ENCODE assay signal across 10 cellular contexts in the genomic region with DNA sequence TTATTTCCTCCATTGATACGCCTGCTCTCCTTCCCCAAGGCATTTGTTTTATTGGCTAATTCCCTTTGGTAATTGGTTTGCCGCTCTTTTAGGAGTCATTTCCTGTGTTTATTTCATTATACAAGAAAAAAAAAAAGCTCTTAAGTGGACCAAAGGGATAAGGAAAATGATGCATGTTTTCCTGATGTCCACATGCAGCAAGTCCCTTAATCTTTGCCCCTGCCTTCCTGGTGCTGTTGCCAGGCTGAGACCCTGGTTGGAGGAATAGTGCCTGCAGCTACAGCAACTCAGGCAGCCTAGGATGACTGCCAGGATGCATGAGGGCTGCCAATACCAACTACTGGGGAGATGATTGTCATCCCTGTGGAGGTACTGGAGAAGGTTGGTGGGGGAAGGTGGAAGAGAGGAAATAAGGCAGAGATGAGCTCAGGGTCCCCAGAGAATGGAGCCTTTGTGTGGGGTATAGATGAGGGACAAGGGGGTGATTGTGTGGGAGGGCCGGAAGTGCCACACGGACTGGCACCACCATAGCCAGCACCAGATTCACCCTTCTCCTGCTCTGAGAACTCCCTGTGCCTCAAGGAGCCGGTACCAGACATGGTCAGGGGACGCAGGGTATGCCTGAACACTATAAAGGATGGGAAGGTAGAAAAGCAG. TPM values are rescaled to one million over a fixed set of nuclear protein-coding genes. Genes with fewer than 3 reads are reported as not detected.
DNase-seq lines count a peak whose midpoint lies in the region; ATAC-seq and TF ChIP-seq lines count a peak whose summit lies in the region.
"Had no signal": no experiment of that assay in that cellular context is flagged by ENCODE, and none has a peak within 500 bp of the region (broad histone marks: within the 10 kb centered on the region; RNA-seq: fewer than 3 reads in every experiment).

No MANE protein-coding gene starts in this region.

- CTCF ChIA-PET in SK-N-SH (lab: Yijun Ruan, JAX) = interaction anchor here (1.2 to 3.1 kb wide), 6 partner anchors 10 to 131 kb away, joined by 3 to 46 read pairs (median 8); a partner anchor contains a TSS

- WGBS in SK-N-SH (ENCODE audit: low lambda C conversion rate) = 67% methylated on average over 6 of the region's 6 CpGs

- H3K4me3 ChIP-seq in SK-N-SH (ENCODE audit: low read depth in 2 of 2, low read length in 1 of 2) (no peak overlapping the region), fibroblast of mammary gland (ENCODE audit: control insufficient read depth, low read depth, low read length) (no peak overlapping the region), osteoblast (ENCODE audit: insufficient read depth, low read length) (no peak overlapping the region)
- H3K4me3 ChIP-seq: SJSA1 had no signal

- H3F3A ChIP-seq in SK-N-SH (replicated peaks; ENCODE audit: insufficient read depth) = peaks cover 16% of the 10 kb centered on the region

- TF ChIP-seq RAD21 in SK-N-SH (IDR thresholded peaks at IDR 0.05; ENCODE audit: low read length) = no peak

- peak in 1 of 2 experiments; percentile 74; a peak in 1 of 4 replicates for TF ChIP-seq EP300 in SK-N-SH (IDR thresholded peaks at IDR 0.05; ENCODE audit: borderline replicate concordance in 1 of 2, low read depth in 1 of 2, low read length in 1 of 2)

- H2AFZ ChIP-seq in SK-N-SH (ENCODE audit: low read depth) = no peak overlapping the region
- no peak overlapping the region for H2AFZ ChIP-seq in osteoblast (ENCODE audit: low read length)

- H4K20me1 ChIP-seq in SK-N-SH (ENCODE audit: insufficient read depth) (no peaks in the 10 kb centered on the region), osteoblast (ENCODE audit: insufficient read depth, low read length) (no peaks in the 10 kb centered on the region)

- no peaks in the 10 kb centered on the region for H3K9me2 ChIP-seq in SK-N-SH

- H3K4me1 ChIP-seq in SK-N-SH (ENCODE audit: control insufficient read depth in 1 of 2, insufficient read depth in 2 of 2, low read depth in 1 of 2, low read length in 1 of 2) (peaks cover 5 to 21% of the 10 kb centered on the region in 2 experiments; a peak in 2 of 4 replicates), osteoblast (ENCODE audit: insufficient read depth, low read length) (peaks cover 16% of the 10 kb centered on the region)

- H3K36me3 ChIP-seq in SK-N-SH (replicated peaks in 1 of 2; ENCODE audit: control insufficient read depth in 1 of 2, insufficient read depth in 2 of 2, low read length in 1 of 2) (peaks cover 0 to 23% of the 10 kb centered on the region in 2 experiments), osteoblast (ENCODE audit: insufficient read depth, low read length) (peaks cover 12% of the 10 kb centered on the region)

- no peak overlapping the region for H3K9ac ChIP-seq in SK-N-SH

- H3K4me2 ChIP-seq in SK-N-SH (no peak overlapping the region), osteoblast (ENCODE audit: insufficient read depth, low read length) (no peak overlapping the region)

- POLR2A ChIA-PET in SK-N-SH (lab: Yijun Ruan, JAX) = interaction anchor here (0.7 to 1.3 kb wide), 5 partner anchors 8 to 38 kb away, joined by 3 to 5 read pairs (median 4); a partner anchor contains a TSS

- H3K27me3 ChIP-seq in SK-N-SH (ENCODE audit: insufficient read depth) (no peaks in the 10 kb centered on the region), osteoblast (ENCODE audit: insufficient read depth, low read length) (no peaks in the 10 kb centered on the region)
- H3K27me3 ChIP-seq: SJSA1 had no signal

- ATAC-seq in HG03196 (IDR thresholded peaks at IDR 0.05; ENCODE audit: unreplicated experiment) = no peak

- H3K79me2 ChIP-seq in SK-N-SH (ENCODE audit: insufficient read depth) = peaks cover 6% of the 10 kb centered on the region; the same call in 1 of the 2 replicates
- H3K79me2 ChIP-seq in osteoblast (ENCODE audit: insufficient read depth, low read length) = no peaks in the 10 kb centered on the region

- no peak for TF ChIP-seq CTCF in SK-N-SH (IDR thresholded peaks at IDR 0.05)
- no peak for TF ChIP-seq CTCF in fibroblast of mammary gland (conservative IDR thresholded peaks at IDR 0.05; ENCODE audit: control insufficient read depth, insufficient read depth, low read depth, low read length)
- no peak for TF ChIP-seq CTCF in osteoblast (IDR thresholded peaks at IDR 0.05; ENCODE audit: extremely low read depth, low read depth, low read length)

- DNase-seq in ELR (ENCODE audit: low read depth) (peak; percentile 78), SK-N-SH (peak; percentile 82), fibroblast of mammary gland (ENCODE audit: low read depth) (peak; percentile 67), osteoblast (ENCODE audit: insufficient read length, low spot score, missing footprints) (peak; percentile 87), SK-N-DZ (ENCODE audit: low spot score) (no peak)
- DNase-seq in stimulated activated CD4-positive, alpha-beta T cell treated with anti-CD3 and anti-CD28 coated beads, Interleukin-2, amount 100 ng/mL, for 48 hours = no peak
- DNase-seq: activated T-cell treated with anti-CD3 and anti-CD28 coated beads, Interleukin-2, amount 50 U/mL, for 72 hours; NCI-H2029 had no signal

- H3K27ac ChIP-seq in SK-N-SH (ENCODE audit: low read depth in 2 of 2, low read length in 1 of 2) = peak overlapping the region in 1 of 2 experiments; percentile 88; a peak in 2 of 4 replicates
- H3K27ac ChIP-seq in osteoblast (ENCODE audit: low read depth, low read length) = no peak overlapping the region
- H3K27ac ChIP-seq: SJSA1 had no signal

- H3K9me3 ChIP-seq in SK-N-SH = no peaks in the 10 kb centered on the region
- H3K9me3 ChIP-seq in osteoblast (ENCODE audit: low read depth, low read length) = no peaks in the 10 kb centered on the region
- H3K9me3 ChIP-seq: SJSA1 had no signal

TF ChIP-seq in SK-N-SH, 30 proteins besides CTCF, POLR2A, EP300 and RAD21:
- TF ChIP-seq MXI1 (IDR thresholded peaks at IDR 0.05; ENCODE audit: low read depth, low read length) (peak; percentile 53; the same call in 1 of the 2 replicates), RCOR1 (IDR thresholded peaks at IDR 0.05; ENCODE audit: low read length) (0 out of 2 replicates have a peak, but pooled peaks have one; percentile 26), FOXJ3 (CRISPR knock-in tag; IDR thresholded peaks at IDR 0.05) (0 out of 2 replicates have a peak, but pooled peaks have one; percentile 39), MEF2A (IDR thresholded peaks at IDR 0.05; ENCODE audit: borderline replicate concordance, low read depth) (no peak), RFX5 (IDR thresholded peaks at IDR 0.05; ENCODE audit: low read length) (0 out of 2 replicates have a peak, but pooled peaks have one; percentile 31)
- TF ChIP-seq, protein P1, sequence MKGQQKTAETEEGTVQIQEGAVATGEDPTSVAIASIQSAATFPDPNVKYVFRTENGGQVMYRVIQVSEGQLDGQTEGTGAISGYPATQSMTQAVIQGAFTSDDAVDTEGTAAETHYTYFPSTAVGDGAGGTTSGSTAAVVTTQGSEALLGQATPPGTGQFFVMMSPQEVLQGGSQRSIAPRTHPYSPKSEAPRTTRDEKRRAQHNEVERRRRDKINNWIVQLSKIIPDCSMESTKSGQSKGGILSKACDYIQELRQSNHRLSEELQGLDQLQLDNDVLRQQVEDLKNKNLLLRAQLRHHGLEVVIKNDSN (IDR thresholded peaks at IDR 0.05; ENCODE audit: borderline replicate concordance, low read depth) = no peak

RNA-seq across cellular contexts. Expression of a gene that starts 6.1 kb away (rescaled TPM):
- polyA plus RNA-seq in SK-N-SH (2012; rRNA removed) = 2.7 and 2.8 TPM in 2 replicates
- 2.9 and 4.0 TPM in 2 replicates for polyA plus RNA-seq in SK-N-SH (2012; cell fraction: cytosol; rRNA removed)
- polyA plus RNA-seq in SK-N-SH (2012; cell fraction: nucleus; rRNA removed) = 5.9 and 8.3 TPM in 2 replicates
- total RNA-seq in osteoblast = 9.7 and 11.6 TPM in 2 replicates
- polyA plus RNA-seq in SK-N-DZ (2014; cell fraction: cytosol; rRNA removed) = 11.9 and 13.8 TPM in 2 replicates
- 12.8 and 20.9 TPM in 2 replicates for polyA plus RNA-seq in SK-N-DZ (2014; cell fraction: nucleus; rRNA removed)

RNA-seq across cellular contexts. Expression of a gene that starts 17.6 kb away (rescaled TPM):
- 27.3 and 29.6 TPM in 2 replicates for polyA plus RNA-seq in SK-N-SH (2012; rRNA removed)
- polyA plus RNA-seq in SK-N-SH (2012; cell fraction: cytosol; rRNA removed) = 6.6 and 11.3 TPM in 2 replicates
- 151 and 153 TPM in 2 replicates for polyA plus RNA-seq in SK-N-SH (2012; cell fraction: nucleus; rRNA removed)
- total RNA-seq in osteoblast = 26.8 and 27.5 TPM in 2 replicates
- polyA plus RNA-seq in SK-N-DZ (2014; cell fraction: cytosol; rRNA removed) = 17.6 and 24.2 TPM in 2 replicates
- polyA plus RNA-seq in SK-N-DZ (2014; cell fraction: nucleus; rRNA removed) = 256 and 294 TPM in 2 replicates

RNA-seq across cellular contexts. Expression of a gene that starts 29.5 kb away (rescaled TPM):
- 25.5 and 26.2 TPM in 2 replicates for polyA plus RNA-seq in SK-N-SH (2012; rRNA removed)
- polyA plus RNA-seq in SK-N-SH (2012; cell fraction: cytosol; rRNA removed) = 8.8 and 11.5 TPM in 2 replicates
- 86.4 and 89.5 TPM in 2 replicates for polyA plus RNA-seq in SK-N-SH (2012; cell fraction: nucleus; rRNA removed)
- total RNA-seq in osteoblast = 4.7 and 6.8 TPM in 2 replicates
- polyA plus RNA-seq in SK-N-DZ (2014; cell fraction: cytosol; rRNA removed) = 16.4 and 20.1 TPM in 2 replicates
- polyA plus RNA-seq in SK-N-DZ (2014; cell fraction: nucleus; rRNA removed) = 31.1 and 37.9 TPM in 2 replicates

RNA-seq across cellular contexts. Expression of a gene that starts 34.4 kb away (rescaled TPM):
- 89.6 and 113 TPM in 2 replicates for polyA plus RNA-seq in SK-N-SH (2012; rRNA removed)
- 67.8 and 93.4 TPM in 2 replicates for polyA plus RNA-seq in SK-N-SH (2012; cell fraction: cytosol; rRNA removed)
- polyA plus RNA-seq in SK-N-SH (2012; cell fraction: nucleus; rRNA removed) = 41.8 and 53.1 TPM in 2 replicates
- total RNA-seq in osteoblast = 96.3 and 99.0 TPM in 2 replicates
- 160 and 175 TPM in 2 replicates for polyA plus RNA-seq in SK-N-DZ (2014; cell fraction: cytosol; rRNA removed)
- 91.7 and 108 TPM in 2 replicates for polyA plus RNA-seq in SK-N-DZ (2014; cell fraction: nucleus; rRNA removed)

RNA-seq across cellular contexts. Expression of a gene that starts 38.8 kb away (rescaled TPM):
- polyA plus RNA-seq in SK-N-SH (2012; rRNA removed) = 12.8 and 16.6 TPM in 2 replicates
- polyA plus RNA-seq in SK-N-SH (2012; cell fraction: cytosol; rRNA removed) = 6.2 and 9.5 TPM in 2 replicates
- polyA plus RNA-seq in SK-N-SH (2012; cell fraction: nucleus; rRNA removed) = 41.2 and 42.8 TPM in 2 replicates
- 7.2 and 8.8 TPM in 2 replicates for total RNA-seq in osteoblast
- polyA plus RNA-seq in SK-N-DZ (2014; cell fraction: cytosol; rRNA removed) = 138 and 168 TPM in 2 replicates
- 421 and 425 TPM in 2 replicates for polyA plus RNA-seq in SK-N-DZ (2014; cell fraction: nucleus; rRNA removed)

Comparison
In these comparisons a context has a peak if more than half of its experiments do, and no peak if none do; other contexts are left out.
1. DNase-seq: peak in ELR (single experiment), SK-N-SH (single experiment), fibroblast of mammary gland (single experiment) and osteoblast (single experiment); none in SK-N-DZ (single experiment) and stimulated activated CD4-positive, alpha-beta T cell treated with anti-CD3 and anti-CD28 coated beads, Interleukin-2, amount 100 ng/mL, for 48 hours (0 of 2).